ENCODE assay signal across 8 cellular contexts in the genomic region with DNA sequence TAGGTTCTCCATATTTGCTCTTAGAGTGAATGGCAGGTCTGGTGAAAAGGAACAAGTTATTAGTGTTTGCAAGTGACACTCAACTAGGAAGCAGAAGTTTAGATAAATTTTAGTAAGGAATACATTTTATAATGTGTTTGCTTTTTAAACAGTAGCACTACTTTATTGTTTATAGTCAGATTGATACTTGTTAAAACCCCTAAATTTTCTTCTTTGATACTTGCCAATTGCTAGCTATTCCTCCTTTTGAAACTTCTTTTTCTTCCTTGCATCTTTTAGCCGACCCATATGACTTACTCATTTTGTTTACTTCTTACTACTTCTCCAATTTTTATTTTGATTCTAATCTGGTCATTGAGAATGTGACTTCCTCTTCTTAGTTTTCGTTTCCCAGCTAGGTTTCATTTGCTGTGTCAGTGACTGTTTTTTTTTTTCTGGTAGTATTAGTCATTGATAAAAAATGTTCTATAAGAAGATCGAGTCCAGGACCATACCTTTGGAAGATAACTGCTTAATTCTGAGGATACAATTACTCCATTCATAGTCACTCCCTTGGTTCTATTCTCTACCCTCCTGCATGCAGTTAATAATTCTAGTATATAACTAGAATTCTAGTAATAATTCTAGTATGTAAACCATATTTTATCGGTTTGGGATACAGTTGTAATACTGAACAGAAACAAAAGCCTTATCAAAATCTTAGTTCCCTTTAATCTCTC. TPM values are rescaled to one million over a fixed set of nuclear protein-coding genes. Genes with fewer than 3 reads are reported as not detected.
DNase-seq lines count a peak whose midpoint lies in the region; ATAC-seq and TF ChIP-seq lines count a peak whose summit lies in the region.

No MANE protein-coding gene starts in this region.

- no peak overlapping the region for H3K4me3 ChIP-seq in fibroblast of villous mesenchyme (ENCODE audit: low read depth, low read length)

- in situ Hi-C loops in GM13976 (cut with MboI; ENCODE audit: low sequenced_read_pairs, unreplicated experiment), result loop anchor here (25.0 kb wide), 2 partner anchors 240 to 640 kb away; partner anchors contain the start of gene OSMR

- no peak for TF ChIP-seq CTCF in GM13976 (IDR thresholded peaks at IDR 0.05; ENCODE audit: borderline replicate concordance, control extremely low read depth, extremely low read depth, insufficient read depth, missing control alignments)
- TF ChIP-seq CTCF in fibroblast of villous mesenchyme (IDR thresholded peaks at IDR 0.05; ENCODE audit: insufficient read depth, low read depth, low read length), result no peak

- peak; percentile 8 for ATAC-seq in HG02763 (IDR thresholded peaks at IDR 0.05; ENCODE audit: unreplicated experiment)

- DNase-seq in GM13976 (ENCODE audit: low spot score) (peak; percentile 48), RPMI8226 (peak; percentile 70), fibroblast of villous mesenchyme (ENCODE audit: low read depth) (peak; percentile 55), NCI-H2227 (lab: John Stamatoyannopoulos, UW; ENCODE audit: unreplicated experiment) (no peak)
- DNase-seq in stimulated activated naive CD4-positive, alpha-beta T cell treated with Interleukin-2 at 50 U/mL for 16 hours (lab: John Stamatoyannopoulos, UW), result no peak
- no peak for DNase-seq in effector CD8-positive, alpha-beta T cell (lab: John Stamatoyannopoulos, UW)
- no peak for DNase-seq in stimulated activated CD4-positive, alpha-beta T cell treated with anti-CD3 and anti-CD28 coated beads, Interleukin-2, amount 100 ng/mL, for 24 hours

RNA-seq across cellular contexts. Expression of gene RICTOR, which starts 2.7 kb away (rescaled TPM):
- total RNA-seq in fibroblast of villous mesenchyme, result 47.4 and 50.1 TPM in 2 replicates

Comparison
In these comparisons a context has a peak if more than half of its experiments do, and no peak if none do; other contexts are left out.
1. DNase-seq: peak in GM13976 (single experiment), RPMI8226 (single experiment) and fibroblast of villous mesenchyme (single experiment); none in NCI-H2227 (single experiment), stimulated activated naive CD4-positive, alpha-beta T cell treated with Interleukin-2 at 50 U/mL for 16 hours (single experiment), effector CD8-positive, alpha-beta T cell (single experiment) and stimulated activated CD4-positive, alpha-beta T cell treated with anti-CD3 and anti-CD28 coated beads, Interleukin-2, amount 100 ng/mL, for 24 hours (0 of 2).